In genomic region chr3:119779731-119780383, GRCh38 we compare ENCODE assay signal across 1 cellular context.
A peak's percentile ranks its signal among the peaks of the same experiment; 100 is the strongest.
TF ChIP-seq lines count a peak whose summit lies in the region.

No MANE protein-coding gene starts in this region.

TF ChIP-seq in K562, 482 proteins besides CTCF, POLR2A, EP300 and RAD21 (continued from another document):
- TF ChIP-seq PBX2 (CRISPR knock-in tag; IDR thresholded peaks at IDR 0.05; ENCODE audit: low read depth) = no peak
- TF ChIP-seq PBX2 (tag; conservative IDR thresholded peaks at IDR 0.05; ENCODE audit: low read depth) = no peak
- TF ChIP-seq ZNF785 (CRISPR knock-in tag; IDR thresholded peaks at IDR 0.05) = no peak
- no peak for TF ChIP-seq KAT8 (IDR thresholded peaks at IDR 0.05; ENCODE audit: low read depth)
- no peak for TF ChIP-seq CBX1 (IDR thresholded peaks at IDR 0.05; ENCODE audit: low read depth)
- peak; percentile 48 for TF ChIP-seq MAFG (tag; conservative IDR thresholded peaks at IDR 0.05)
- no peak for TF ChIP-seq CAMTA2 (CRISPR knock-in tag; conservative IDR thresholded peaks at IDR 0.05)
- peak; percentile 87 for TF ChIP-seq ZNF766 (CRISPR knock-in tag; conservative IDR thresholded peaks at IDR 0.05)
- no peak for TF ChIP-seq U2AF1 (optimal IDR thresholded peaks at IDR 0.05; ENCODE audit: low read depth, low read length)
- no peak for TF ChIP-seq ZNF77 (CRISPR knock-in tag; IDR thresholded peaks at IDR 0.05)
- no peak for TF ChIP-seq KDM5B (IDR thresholded peaks at IDR 0.05; ENCODE audit: insufficient replicate concordance, low read depth, low read length)
- TF ChIP-seq NFIC (IDR thresholded peaks at IDR 0.05) = no peak
- no peak for TF ChIP-seq ZBTB11 (CRISPR knock-in tag; IDR thresholded peaks at IDR 0.05)
- peak; percentile 70 for TF ChIP-seq NFE2 (IDR thresholded peaks at IDR 0.05; ENCODE audit: low read depth)
- TF ChIP-seq, protein P1, sequence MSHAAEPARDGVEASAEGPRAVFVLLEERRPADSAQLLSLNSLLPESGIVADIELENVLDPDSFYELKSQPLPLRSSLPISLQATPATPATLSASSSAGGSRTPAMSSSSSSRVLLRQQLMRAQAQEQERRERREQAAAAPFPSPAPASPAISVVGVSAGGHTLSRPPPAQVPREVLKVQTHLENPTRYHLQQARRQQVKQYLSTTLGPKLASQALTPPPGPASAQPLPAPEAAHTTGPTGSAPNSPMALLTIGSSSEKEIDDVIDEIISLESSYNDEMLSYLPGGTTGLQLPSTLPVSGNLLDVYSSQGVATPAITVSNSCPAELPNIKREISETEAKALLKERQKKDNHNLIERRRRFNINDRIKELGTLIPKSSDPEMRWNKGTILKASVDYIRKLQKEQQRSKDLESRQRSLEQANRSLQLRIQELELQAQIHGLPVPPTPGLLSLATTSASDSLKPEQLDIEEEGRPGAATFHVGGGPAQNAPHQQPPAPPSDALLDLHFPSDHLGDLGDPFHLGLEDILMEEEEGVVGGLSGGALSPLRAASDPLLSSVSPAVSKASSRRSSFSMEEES (CRISPR knock-in tag; IDR thresholded peaks at IDR 0.05) = no peak
- TF ChIP-seq PCBP2 (IDR thresholded peaks at IDR 0.05; ENCODE audit: low read depth, low read length, poor library complexity, severe bottlenecking) = no peak
- TF ChIP-seq NFATC3 (IDR thresholded peaks at IDR 0.05) = no peak
- peak; percentile 50; the same call in 1 of the 2 replicates for TF ChIP-seq C11orf30 (IDR thresholded peaks at IDR 0.05; ENCODE audit: low read depth)
- TF ChIP-seq NR3C1 (CRISPR knock-in tag; IDR thresholded peaks at IDR 0.05) = no peak
- TF ChIP-seq MTA1 (IDR thresholded peaks at IDR 0.05; ENCODE audit: borderline replicate concordance) = no peak
- no peak for TF ChIP-seq LCOR (CRISPR knock-in tag; IDR thresholded peaks at IDR 0.05)
- no peak for TF ChIP-seq SIRT6 (IDR thresholded peaks at IDR 0.05; ENCODE audit: low read depth, low read length)
